ENCODE assay signal across 8 cellular contexts in genomic region chr2:238107525-238108422, GRCh38. TPM values are rescaled to one million over a fixed set of nuclear protein-coding genes. Genes with fewer than 3 reads are reported as not detected.
DNase-seq lines count a peak whose midpoint lies in the region; ATAC-seq and TF ChIP-seq lines count a peak whose summit lies in the region.

No MANE protein-coding gene starts in this region.

- intact Hi-C loops in heart left ventricle (cut with DNase I): loop anchor here in 1 of 10 donors (10.0 kb wide), 1 partner anchor 253 kb away; the partner anchor contains the start of gene RAMP1
- intact Hi-C loops in CD8-positive, alpha-beta T cell (cut with DNase I, micrococcal nuclease): no loop called here

- H3K9me3 Mint-ChIP-seq in CD8-positive, alpha-beta T cell: peaks cover 2% of the 10 kb centered on the region

- peaks cover 4% of the 10 kb centered on the region for H3K4me1 Mint-ChIP-seq in CD8-positive, alpha-beta T cell (ENCODE audit: low read depth)

- peaks cover 0 to 20% (median 0%) of the 10 kb centered on the region in 12 donors for H3K4me1 ChIP-seq in heart left ventricle
- H3K4me1 ChIP-seq in CD8-positive, alpha-beta T cell (ENCODE audit: insufficient read depth, low read length): peaks cover 5% of the 10 kb centered on the region

- H3K4me3 Mint-ChIP-seq in CD8-positive, alpha-beta T cell: no peak overlapping the region

- H3K27me3 Mint-ChIP-seq in CD8-positive, alpha-beta T cell (ENCODE audit: low read depth): no peaks in the 10 kb centered on the region

- no peaks in the 10 kb centered on the region for H3K36me3 ChIP-seq in heart left ventricle
- no peaks in the 10 kb centered on the region for H3K36me3 ChIP-seq in CD8-positive, alpha-beta T cell (ENCODE audit: insufficient read depth, low read length)

- H3K27me3 ChIP-seq in heart left ventricle: peaks cover 0 to 5% (median 0%) of the 10 kb centered on the region in 9 donors
- no peaks in the 10 kb centered on the region for H3K27me3 ChIP-seq in CD8-positive, alpha-beta T cell (ENCODE audit: insufficient read depth, low read length)

- no peak overlapping the region for H3K27ac Mint-ChIP-seq in CD8-positive, alpha-beta T cell

- 87 to 89% (median 89%) methylated on average over 22 to 28 of the region's 28 CpGs for WGBS in heart left ventricle, 4 donors

- peak in 1 of 12 donors; percentile 1 for TF ChIP-seq CTCF in heart left ventricle (IDR thresholded peaks at IDR 0.05)
- TF ChIP-seq CTCF in CD8-positive, alpha-beta T cell (IDR thresholded peaks at IDR 0.05): no peak

- peak; percentile 96 for DNase-seq in DMS53 (lab: John Stamatoyannopoulos, UW)
- DNase-seq in HT-29 (ENCODE audit: low spot score): peak; percentile 41
- DNase-seq in heart left ventricle: peak in 3 of 5 donors; percentile 6 to 40 (median 9)
- DNase-seq in NCI-H446 treated with DMSO at 0.1 percent for 48 hours (lab: John Stamatoyannopoulos, UW): no peak
- no peak for DNase-seq in COLO668 (lab: John Stamatoyannopoulos, UW; ENCODE audit: unreplicated experiment)
- DNase-seq in activated T-cell treated with anti-CD3 and anti-CD28 coated beads for 4 hours: no peak
- no peak for DNase-seq in CD8-positive, alpha-beta T cell

- no peak for TF ChIP-seq POLR2A in heart left ventricle (IDR thresholded peaks at IDR 0.05)

- no peak overlapping the region for H3K4me3 ChIP-seq in heart left ventricle
- no peak overlapping the region for H3K4me3 ChIP-seq in CD8-positive, alpha-beta T cell (ENCODE audit: low read depth, low read length)

- no peak overlapping the region for H3K27ac ChIP-seq in heart left ventricle
- no peak overlapping the region for H3K27ac ChIP-seq in CD8-positive, alpha-beta T cell (ENCODE audit: low read depth, low read length)

- ATAC-seq in GM19452 (IDR thresholded peaks at IDR 0.05; ENCODE audit: unreplicated experiment) (peak; percentile 71), heart left ventricle (peak in 1 of 4 donors; percentile 28)
- ATAC-seq in CD8-positive, alpha-beta T cell: no peak

- H3K9me3 ChIP-seq in heart left ventricle: peaks cover 0 to 13% (median 6%) of the 10 kb centered on the region in 12 donors
- no peaks in the 10 kb centered on the region for H3K9me3 ChIP-seq in CD8-positive, alpha-beta T cell (ENCODE audit: low read length)

- H3K36me3 Mint-ChIP-seq in CD8-positive, alpha-beta T cell: no peaks in the 10 kb centered on the region

- CTCF ChIA-PET in CD8-positive, alpha-beta T cell (lab: Charles Lee): interaction anchor here (1.1 to 1.4 kb wide), 2 partner anchors 13 to 185 kb away, joined by 3 read pairs; no protein-coding TSS in a partner anchor

- POLR2A ChIA-PET in CD8-positive, alpha-beta T cell (lab: Charles Lee): no interaction called here

RNA-seq across cellular contexts. Expression of gene ESPNL, which starts 7.6 kb away (rescaled TPM):
- total RNA-seq in HT-29 (2014; rRNA removed; shearing (Covaris generic)): not detected in 2 replicates
- total RNA-seq in heart left ventricle: 1 to 10 TPM in 1 of 9 donors, under 1 TPM in 7, not detected in 1; 0.05 to 1.2 (median 0.23) TPM
- polyA plus RNA-seq in heart left ventricle: under 1 TPM in 1 of 2 donors, not detected in 1; 0.27 TPM
- not detected for total RNA-seq in CD8-positive, alpha-beta T cell

RNA-seq across cellular contexts. Expression of gene KLHL30, which starts 30.7 kb away (rescaled TPM):
- 1.1 and 1.7 TPM in 2 replicates for total RNA-seq in HT-29 (2014; rRNA removed; shearing (Covaris generic))
- 10 to 100 TPM; 19.8 to 43.7 (median 23.2) TPM for total RNA-seq in heart left ventricle
- polyA plus RNA-seq in heart left ventricle: 10 to 100 TPM in 1 of 2 donors, 1 to 10 TPM in 1; 5.1 to 10.7 TPM
- total RNA-seq in CD8-positive, alpha-beta T cell: not detected

RNA-seq across cellular contexts. Expression of gene SCLY, which starts 47.0 kb away (rescaled TPM):
- total RNA-seq in HT-29 (2014; rRNA removed; shearing (Covaris generic)): 41.6 and 45.6 TPM in 2 replicates
- 10 to 100 TPM in 6 of 9 donors, 1 to 10 TPM in 3; 8.1 to 14.3 (median 10.6) TPM for total RNA-seq in heart left ventricle
- 10 to 100 TPM in 1 of 2 donors, 1 to 10 TPM in 1; 6.9 to 21.2 TPM for polyA plus RNA-seq in heart left ventricle
- total RNA-seq in CD8-positive, alpha-beta T cell: 10 to 100 TPM in 1 of 2 experiments, 1 to 10 TPM in 1; 5.8 to 11.8 TPM

RNA-seq across cellular contexts. Expression of gene ERFE, which starts 51.0 kb away (rescaled TPM):
- total RNA-seq in HT-29 (2014; rRNA removed; shearing (Covaris generic)): 4.0 and 4.5 TPM in 2 replicates
- 1 to 10 TPM in 1 of 9 donors, under 1 TPM in 5, not detected in 3; 0.23 to 1.8 (median 0.65) TPM for total RNA-seq in heart left ventricle
- under 1 TPM; 0.08 to 0.36 TPM for polyA plus RNA-seq in heart left ventricle
- not detected for total RNA-seq in CD8-positive, alpha-beta T cell

Comparison
In these comparisons a context has a peak if more than half of its experiments do, and no peak if none do; other contexts are left out.
1. DNase-seq: peak in DMS53 (single experiment), HT-29 (single experiment) and heart left ventricle (3 of 5); none in NCI-H446 treated with DMSO at 0.1 percent for 48 hours (single experiment), COLO668 (single experiment), activated T-cell treated with anti-CD3 and anti-CD28 coated beads for 4 hours (single experiment) and CD8-positive, alpha-beta T cell (0 of 7).